ENCODE assay signal across 26 cellular contexts in the genomic region with DNA sequence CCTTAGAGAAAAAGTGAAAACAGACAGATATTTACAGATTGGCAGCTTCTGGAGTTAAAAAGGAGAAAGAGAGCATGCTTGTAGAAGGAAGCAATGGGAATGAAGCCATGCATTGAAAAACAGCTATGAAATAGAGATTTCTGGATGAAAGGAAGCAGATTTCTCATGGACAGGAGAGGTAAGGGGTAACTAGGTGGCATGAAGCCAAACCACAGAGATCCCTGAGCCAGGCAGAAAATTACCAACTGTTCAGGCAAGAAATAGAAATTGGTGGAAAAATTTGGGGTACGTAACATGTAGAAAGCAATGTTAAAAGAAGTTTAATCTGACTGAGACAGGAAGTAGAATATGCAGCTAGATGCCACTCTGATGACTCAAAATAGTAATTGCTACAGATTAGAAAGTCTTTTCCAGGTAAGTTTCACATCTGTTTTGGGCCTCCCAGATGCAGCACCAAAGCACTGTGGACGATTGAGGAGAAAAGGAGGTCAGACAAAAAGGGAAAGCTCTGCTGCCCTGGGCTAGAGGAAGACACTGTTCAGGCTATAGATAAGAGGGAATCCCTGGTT.
DNase-seq lines count a peak whose midpoint lies in the region; ATAC-seq and TF ChIP-seq lines count a peak whose summit lies in the region.
"Had no signal": no experiment of that assay in that cellular context is flagged by ENCODE, and none has a peak within 500 bp of the region (broad histone marks: within the 10 kb centered on the region; RNA-seq: fewer than 3 reads in every experiment).

No MANE protein-coding gene starts in this region.

- no peak overlapping the region for H3K27ac ChIP-seq in mammary epithelial cell (ENCODE audit: insufficient read depth, low read depth, low read length)
- no peak overlapping the region for H3K27ac ChIP-seq in RWPE1
- H3K27ac ChIP-seq: C4-2B, HL-60, left ventricle myocardium inferior, psoas muscle, uterus had no signal

- TF ChIP-seq CTCF in activated CD8-positive, alpha-beta T cell treated with anti-CD3 and anti-CD28 coated beads for 36 hours (IDR thresholded peaks at IDR 0.05) = no peak
- TF ChIP-seq CTCF in mammary epithelial cell (conservative IDR thresholded peaks at IDR 0.05 in 1 of 2, IDR thresholded peaks at IDR 0.05 in 1 of 2; ENCODE audit: extremely low read depth in 1 of 2, insufficient read depth in 1 of 2, low read depth in 1 of 2, low read length in 2 of 2) (no peak), RWPE1 (conservative IDR thresholded peaks at IDR 0.05; ENCODE audit: low read depth) (no peak)

- H3K4me1 ChIP-seq in mammary epithelial cell (ENCODE audit: insufficient read depth, low read length) = peaks cover 9% of the 10 kb centered on the region
- H3K4me1 ChIP-seq: left ventricle myocardium inferior, psoas muscle, uterus had no signal

- no peaks in the 10 kb centered on the region for H3K36me3 ChIP-seq in mammary epithelial cell (ENCODE audit: insufficient read depth, low read length)
- H3K36me3 ChIP-seq: left ventricle myocardium inferior, MG63, uterus had no signal

- no TSS peak for BruUV-seq in mammary epithelial cell (replicated peaks; lab: Mats Ljungman, UMichigan)

- 0% methylated on average over 2 of the region's 2 CpGs for WGBS in mammary epithelial cell (ENCODE audit: low coverage, missing lambda C conversion rate)

- H3K27me3 Mint-ChIP-seq in activated CD8-positive, alpha-beta T cell treated with anti-CD3 and anti-CD28 coated beads for 36 hours = no peaks in the 10 kb centered on the region
- H3K27me3 Mint-ChIP-seq in activated CD8-positive, alpha-beta T cell treated with anti-CD3 and anti-CD28 coated beads, Interleukin-2, amount 10 ng/mL, durations not matched to agents 7 days and 5 days (ENCODE audit: low read depth) = no peaks in the 10 kb centered on the region
- H3K27me3 Mint-ChIP-seq in stimulated activated naive B cell treated with anti-CD40 and anti-IgM and Interleukin-4, amounts not matched to agents 10 μg/mL and 1 μg/mL and 100 μg/mL, for 72 hours = no peaks in the 10 kb centered on the region
- H3K27me3 Mint-ChIP-seq: IgD-negative memory B cell, T-cell had no signal

- ATAC-seq in activated CD8-positive, alpha-beta T cell treated with anti-CD3 and anti-CD28 coated beads for 36 hours = no peak
- ATAC-seq in activated CD8-positive, alpha-beta T cell treated with anti-CD3 and anti-CD28 coated beads, Interleukin-2, amount 10 ng/mL, durations not matched to agents 7 days and 5 days = no peak
- peak; percentile 50 for ATAC-seq in HG02973 (IDR thresholded peaks at IDR 0.05; ENCODE audit: unreplicated experiment)
- ATAC-seq in stimulated activated naive B cell treated with anti-CD40 and anti-IgM and Interleukin-4, amounts not matched to agents 10 μg/mL and 1 μg/mL and 100 μg/mL, for 72 hours (replicated peaks) = peak; percentile 88 to 91
- ATAC-seq in GM21529 (IDR thresholded peaks at IDR 0.05; ENCODE audit: unreplicated experiment) = no peak
- ATAC-seq: HCT116, mucosa of descending colon, psoas muscle, T-cell had no signal

- no peaks in the 10 kb centered on the region for H3K79me2 ChIP-seq in mammary epithelial cell (ENCODE audit: insufficient read depth, low read length)

- no peak overlapping the region for H3K4me3 Mint-ChIP-seq in activated CD8-positive, alpha-beta T cell treated with anti-CD3 and anti-CD28 coated beads for 36 hours
- no peak overlapping the region for H3K4me3 Mint-ChIP-seq in activated CD8-positive, alpha-beta T cell treated with anti-CD3 and anti-CD28 coated beads, Interleukin-2, amount 10 ng/mL, durations not matched to agents 7 days and 5 days
- peak overlapping the region in 1 of 2 donors; percentile 2 for H3K4me3 Mint-ChIP-seq in stimulated activated naive B cell treated with anti-CD40 and anti-IgM and Interleukin-4, amounts not matched to agents 10 μg/mL and 1 μg/mL and 100 μg/mL, for 72 hours
- H3K4me3 Mint-ChIP-seq: IgD-negative memory B cell, T-cell had no signal

- peaks cover 6% of the 10 kb centered on the region for H3K4me1 Mint-ChIP-seq in activated CD8-positive, alpha-beta T cell treated with anti-CD3 and anti-CD28 coated beads for 36 hours (ENCODE audit: low read depth)
- H3K4me1 Mint-ChIP-seq in activated CD8-positive, alpha-beta T cell treated with anti-CD3 and anti-CD28 coated beads, Interleukin-2, amount 10 ng/mL, durations not matched to agents 7 days and 5 days (ENCODE audit: low read depth) = peaks cover 5% of the 10 kb centered on the region
- peaks cover 15 to 31% of the 10 kb centered on the region in 2 donors for H3K4me1 Mint-ChIP-seq in stimulated activated naive B cell treated with anti-CD40 and anti-IgM and Interleukin-4, amounts not matched to agents 10 μg/mL and 1 μg/mL and 100 μg/mL, for 72 hours
- H3K4me1 Mint-ChIP-seq: IgD-negative memory B cell had no signal

- H2AFZ ChIP-seq in mammary epithelial cell (ENCODE audit: low read depth, low read length) = peak overlapping the region; percentile 40

- POLR2A ChIA-PET in activated CD8-positive, alpha-beta T cell treated with anti-CD3 and anti-CD28 coated beads for 36 hours (lab: Charles Lee) = interaction anchor here (1.7 kb wide), 1 partner anchor 11 kb away, joined by 4 read pairs; no protein-coding TSS in a partner anchor
- POLR2A ChIA-PET in activated CD8-positive, alpha-beta T cell treated with anti-CD3 and anti-CD28 coated beads, Interleukin-2, amount 10 ng/mL, durations not matched to agents 7 days and 5 days (lab: Charles Lee) = no interaction called here
- POLR2A ChIA-PET in RWPE1 (lab: Yijun Ruan, JAX; ENCODE audit: low non-redundant PET) = no interaction called here

- peak; percentile 2 for DNase-seq in activated CD8-positive, alpha-beta T cell treated with anti-CD3 and anti-CD28 coated beads for 36 hours
- DNase-seq in activated CD8-positive, alpha-beta T cell treated with anti-CD3 and anti-CD28 coated beads, Interleukin-2, amount 10 ng/mL, durations not matched to agents 7 days and 5 days = no peak
- DNase-seq in mammary epithelial cell (peak; percentile 33), RWPE1 (ENCODE audit: low spot score) (no peak)
- peak; percentile 4 for DNase-seq in stimulated activated naive B cell treated with anti-CD40 and anti-IgM and Interleukin-4, amounts not matched to agents 10 μg/mL and 1 μg/mL and 100 μg/mL, for 72 hours
- DNase-seq in NK-92 treated with Interleukin-12 subunit alpha and Interleukin-12 subunit beta, amount 100 ng/mL, for 24 hours (lab: John Stamatoyannopoulos, UW) = no peak
- DNase-seq: activated CD4-positive, alpha-beta T cell treated with anti-CD3 and anti-CD28 coated beads for 48 hours; activated CD8-positive, alpha-beta memory T cell treated with anti-CD3 and anti-CD28 coated beads, Interleukin-2, amount 50 U/mL, for 4 hours; activated effector memory CD4-positive, alpha-beta T cell treated with Interleukin-2 at 50 U/mL for 16 hours; central memory CD4-positive, alpha-beta T cell; glutamatergic neuron; left ventricle myocardium inferior; MG63; mucosa of descending colon; NCI-H146; psoas muscle; Right ventricle myocardium superior; stimulated activated CD4-positive, alpha-beta T cell treated with anti-CD3 and anti-CD28 coated beads, Interleukin-4, amount 100 ng/mL, for 4 hours; T-cell; uterus had no signal

- H4K20me1 ChIP-seq in mammary epithelial cell (ENCODE audit: insufficient read depth, low read length) = no peaks in the 10 kb centered on the region

- no peaks in the 10 kb centered on the region for H3K9me3 Mint-ChIP-seq in activated CD8-positive, alpha-beta T cell treated with anti-CD3 and anti-CD28 coated beads for 36 hours
- no peaks in the 10 kb centered on the region for H3K9me3 Mint-ChIP-seq in activated CD8-positive, alpha-beta T cell treated with anti-CD3 and anti-CD28 coated beads, Interleukin-2, amount 10 ng/mL, durations not matched to agents 7 days and 5 days (ENCODE audit: insufficient read depth)
- H3K9me3 Mint-ChIP-seq in stimulated activated naive B cell treated with anti-CD40 and anti-IgM and Interleukin-4, amounts not matched to agents 10 μg/mL and 1 μg/mL and 100 μg/mL, for 72 hours = peaks cover 4 to 5% of the 10 kb centered on the region in 2 donors

- H3K27me3 ChIP-seq in mammary epithelial cell (ENCODE audit: insufficient read depth, low read length) = no peaks in the 10 kb centered on the region
- H3K27me3 ChIP-seq: MG63, uterus had no signal

- H3K27ac Mint-ChIP-seq in activated CD8-positive, alpha-beta T cell treated with anti-CD3 and anti-CD28 coated beads for 36 hours = no peak overlapping the region
- H3K27ac Mint-ChIP-seq in activated CD8-positive, alpha-beta T cell treated with anti-CD3 and anti-CD28 coated beads, Interleukin-2, amount 10 ng/mL, durations not matched to agents 7 days and 5 days = no peak overlapping the region
- H3K27ac Mint-ChIP-seq in stimulated activated naive B cell treated with anti-CD40 and anti-IgM and Interleukin-4, amounts not matched to agents 10 μg/mL and 1 μg/mL and 100 μg/mL, for 72 hours = no peak overlapping the region
- H3K27ac Mint-ChIP-seq: IgD-negative memory B cell, T-cell had no signal

- in situ Hi-C loops in mammary epithelial cell (cut with MboI; ENCODE audit: low sequenced_read_pairs in 2 of 2) = no loop called here

- no peak overlapping the region for H3K4me3 ChIP-seq in mammary epithelial cell (replicated peaks in 1 of 3; ENCODE audit: insufficient read depth in 1 of 3, low read depth in 2 of 3, low read length in 3 of 3)
- H3K4me3 ChIP-seq: left ventricle myocardium inferior, MG63, mucosa of descending colon, psoas muscle, uterus had no signal

- dilution Hi-C loops in mammary epithelial cell (cut with HindIII; ENCODE audit: low sequenced_read_pairs) = no loop called here

- no peak overlapping the region for H3K9ac ChIP-seq in mammary epithelial cell (ENCODE audit: insufficient read depth, low read length)

- intact Hi-C loops in activated CD8-positive, alpha-beta T cell treated with anti-CD3 and anti-CD28 coated beads for 36 hours (cut with micrococcal nuclease) = no loop called here
- intact Hi-C loops in mammary epithelial cell (cut with micrococcal nuclease) = no loop called here

- H3K4me2 ChIP-seq in mammary epithelial cell (ENCODE audit: insufficient read depth, low read depth, low read length) = peak overlapping the region; percentile 10

- H3K36me3 Mint-ChIP-seq in activated CD8-positive, alpha-beta T cell treated with anti-CD3 and anti-CD28 coated beads for 36 hours (ENCODE audit: low read depth) = no peaks in the 10 kb centered on the region
- no peaks in the 10 kb centered on the region for H3K36me3 Mint-ChIP-seq in activated CD8-positive, alpha-beta T cell treated with anti-CD3 and anti-CD28 coated beads, Interleukin-2, amount 10 ng/mL, durations not matched to agents 7 days and 5 days (ENCODE audit: low read depth)
- H3K36me3 Mint-ChIP-seq in stimulated activated naive B cell treated with anti-CD40 and anti-IgM and Interleukin-4, amounts not matched to agents 10 μg/mL and 1 μg/mL and 100 μg/mL, for 72 hours = peaks cover 0 to 2% of the 10 kb centered on the region in 2 donors
- H3K36me3 Mint-ChIP-seq: T-cell had no signal

- CTCF ChIA-PET in activated CD8-positive, alpha-beta T cell treated with anti-CD3 and anti-CD28 coated beads for 36 hours (lab: Charles Lee) = no interaction called here
- CTCF ChIA-PET in activated CD8-positive, alpha-beta T cell treated with anti-CD3 and anti-CD28 coated beads, Interleukin-2, amount 10 ng/mL, durations not matched to agents 7 days and 5 days (lab: Charles Lee) = no interaction called here
- CTCF ChIA-PET in mammary epithelial cell (lab: Charles Lee; ENCODE audit: low non-redundant PET) = no interaction called here
- CTCF ChIA-PET in RWPE1 (lab: Yijun Ruan, JAX) = no interaction called here

- H3K9me3 ChIP-seq in mammary epithelial cell (replicated peaks; ENCODE audit: insufficient read depth, low read length) = no peaks in the 10 kb centered on the region
- H3K9me3 ChIP-seq: left ventricle myocardium inferior, MG63, psoas muscle, uterus had no signal

Comparison
In these comparisons a context has a peak if more than half of its experiments do, and no peak if none do; other contexts are left out.
1. DNase-seq: peak in activated CD8-positive, alpha-beta T cell treated with anti-CD3 and anti-CD28 coated beads for 36 hours (single experiment), mammary epithelial cell (single experiment) and stimulated activated naive B cell treated with anti-CD40 and anti-IgM and Interleukin-4, amounts not matched to agents 10 μg/mL and 1 μg/mL and 100 μg/mL, for 72 hours (single experiment); none in activated CD8-positive, alpha-beta T cell treated with anti-CD3 and anti-CD28 coated beads, Interleukin-2, amount 10 ng/mL, durations not matched to agents 7 days and 5 days (single experiment), NK-92 treated with Interleukin-12 subunit alpha and Interleukin-12 subunit beta, amount 100 ng/mL, for 24 hours (single experiment) and RWPE1 (single experiment).
2. ATAC-seq: peak in HG02973 (single experiment) and stimulated activated naive B cell treated with anti-CD40 and anti-IgM and Interleukin-4, amounts not matched to agents 10 μg/mL and 1 μg/mL and 100 μg/mL, for 72 hours (2 of 2); none in activated CD8-positive, alpha-beta T cell treated with anti-CD3 and anti-CD28 coated beads for 36 hours (single experiment), activated CD8-positive, alpha-beta T cell treated with anti-CD3 and anti-CD28 coated beads, Interleukin-2, amount 10 ng/mL, durations not matched to agents 7 days and 5 days (single experiment) and GM21529 (single experiment).